In genomic region chr7:131157530-131158243, GRCh38 we compare ENCODE assay signal across 11 cellular contexts.
DNase-seq lines count a peak whose midpoint lies in the region; ATAC-seq and TF ChIP-seq lines count a peak whose summit lies in the region.
"Had no signal": no experiment of that assay in that cellular context is flagged by ENCODE, and none has a peak within 500 bp of the region (broad histone marks: within the 10 kb centered on the region; RNA-seq: fewer than 3 reads in every experiment).

No MANE protein-coding gene starts in this region.

- no peak overlapping the region for H3K18ac ChIP-seq in neuronal stem cell (ENCODE audit: low read length)

- no peak overlapping the region for H4K8ac ChIP-seq in neuronal stem cell (ENCODE audit: low read depth, low read length)

- H3K79me1 ChIP-seq in neuronal stem cell (ENCODE audit: low read depth, low read length): no peaks in the 10 kb centered on the region

- H3K9me2 ChIP-seq in hepatocyte (replicated peaks; ENCODE audit: insufficient read depth): no peaks in the 10 kb centered on the region

- H3K9ac ChIP-seq in neuronal stem cell (ENCODE audit: low read depth, low read length, poor library complexity): no peak overlapping the region

- no peak overlapping the region for H3K4me2 ChIP-seq in neuronal stem cell (ENCODE audit: insufficient read depth, low read length, poor library complexity, severe bottlenecking)
- H3K4me2 ChIP-seq in hepatocyte: no peak overlapping the region

- H3K9me3 ChIP-seq in neuronal stem cell (replicated peaks in 1 of 2; ENCODE audit: control insufficient read depth in 2 of 2, insufficient read depth in 1 of 2, low read depth in 1 of 2, low read length in 2 of 2) (no peaks in the 10 kb centered on the region), hepatocyte (ENCODE audit: low read depth) (no peaks in the 10 kb centered on the region)

- H3K4me3 ChIP-seq in neuronal stem cell (ENCODE audit: low read length in 2 of 2) (no peak overlapping the region), hepatocyte (no peak overlapping the region)

- ATAC-seq in Right ventricle myocardium inferior: peak; percentile 89

- H3K36me3 ChIP-seq in neuronal stem cell (replicated peaks in 1 of 2; ENCODE audit: control insufficient read depth in 2 of 2, insufficient read depth in 2 of 2, low read length in 2 of 2) (no peaks in the 10 kb centered on the region), hepatocyte (replicated peaks; ENCODE audit: insufficient read depth, low read depth) (no peaks in the 10 kb centered on the region)

- H3K23ac ChIP-seq in neuronal stem cell (ENCODE audit: low read depth, low read length, poor library complexity): no peak overlapping the region

- H2BK120ac ChIP-seq in neuronal stem cell (ENCODE audit: low read depth, low read length): no peak overlapping the region

- no peak for TF ChIP-seq CTCF in hepatocyte (IDR thresholded peaks at IDR 0.05; ENCODE audit: poor library complexity)

- no peak overlapping the region for H3K4ac ChIP-seq in neuronal stem cell (ENCODE audit: low read length)

- intact Hi-C loops in Right ventricle myocardium inferior (cut with DNase I): no loop called here
- intact Hi-C loops in cardiac septum (cut with DNase I): no loop called here

- H4K91ac ChIP-seq in neuronal stem cell (ENCODE audit: low read depth, low read length, poor library complexity): no peak overlapping the region

- peak overlapping the region; percentile 49 for H2AFZ ChIP-seq in neuronal stem cell (ENCODE audit: low read length)
- H2AFZ ChIP-seq in hepatocyte: no peak overlapping the region

- no peaks in the 10 kb centered on the region for H3K79me2 ChIP-seq in hepatocyte

- no peaks in the 10 kb centered on the region for H4K20me1 ChIP-seq in hepatocyte (ENCODE audit: insufficient read depth, poor library complexity, severe bottlenecking)

- H2BK12ac ChIP-seq in neuronal stem cell (ENCODE audit: low read length): no peak overlapping the region

- H3K4me1 ChIP-seq in neuronal stem cell (ENCODE audit: control insufficient read depth in 2 of 2, insufficient read depth in 1 of 2, low read depth in 1 of 2, low read length in 2 of 2) (peaks cover 0 to 3% of the 10 kb centered on the region in 2 donors), hepatocyte (ENCODE audit: insufficient read depth) (no peaks in the 10 kb centered on the region)

- no peak overlapping the region for H2BK15ac ChIP-seq in neuronal stem cell (ENCODE audit: low read length)

- no peak overlapping the region for H3K27ac ChIP-seq in neuronal stem cell (replicated peaks; ENCODE audit: low read length)
- H3K27ac ChIP-seq in hepatocyte: no peak overlapping the region
- H3K27ac ChIP-seq: epithelial cell of prostate had no signal

- no CpG with 5 or more reads among the region's 14 CpGs for WGBS in neuronal stem cell (ENCODE audit: extremely low coverage in 2 of 2, insufficient read length in 2 of 2, insufficient replicate concordance in 1 of 2), 2 donors
- WGBS in hepatocyte (ENCODE audit: low lambda C conversion rate, missing lambda C conversion rate): 81% methylated on average over 14 of the region's 14 CpGs

- peak; percentile 69 for DNase-seq in Right ventricle myocardium inferior (ENCODE audit: missing footprints)
- DNase-seq in cardiac septum (ENCODE audit: low spot score): no peak
- peak; percentile 93 for DNase-seq in fibroblast of gingiva (ENCODE audit: low read depth)
- DNase-seq in neuronal stem cell (ENCODE audit: low spot score): no peak
- DNase-seq in NCI-H748 (lab: John Stamatoyannopoulos, UW; ENCODE audit: unreplicated experiment): no peak
- no peak for DNase-seq in globus pallidus (ENCODE audit: low spot score)
- DNase-seq in hepatocyte (ENCODE audit: low spot score): no peak
- DNase-seq in NCI-H748 treated with DMSO at 0.1 percent for 48 hours (lab: John Stamatoyannopoulos, UW): no peak
- DNase-seq: EL, NCI-H187 treated with DMSO at 0.1 percent for 48 hours had no signal

- no peak overlapping the region for H3K14ac ChIP-seq in neuronal stem cell (ENCODE audit: low read length)

- H3K27me3 ChIP-seq in neuronal stem cell (ENCODE audit: control insufficient read depth in 3 of 3, insufficient read depth in 3 of 3, low read depth in 1 of 3, low read length in 3 of 3) (no peaks in the 10 kb centered on the region), hepatocyte (no peaks in the 10 kb centered on the region)

- H2BK5ac ChIP-seq in neuronal stem cell (ENCODE audit: low read length): no peak overlapping the region

- H2AK5ac ChIP-seq in neuronal stem cell (ENCODE audit: low read depth, low read length): no peak overlapping the region

Comparison
In these comparisons a context has a peak if more than half of its experiments do, and no peak if none do; other contexts are left out.
1. DNase-seq: peak in Right ventricle myocardium inferior (single experiment) and fibroblast of gingiva (single experiment); none in cardiac septum (single experiment), neuronal stem cell (single experiment), NCI-H748 (single experiment), globus pallidus (single experiment), hepatocyte (single experiment) and NCI-H748 treated with DMSO at 0.1 percent for 48 hours (single experiment).